1 cellular context compared by ENCODE assay signal in the genomic region with DNA sequence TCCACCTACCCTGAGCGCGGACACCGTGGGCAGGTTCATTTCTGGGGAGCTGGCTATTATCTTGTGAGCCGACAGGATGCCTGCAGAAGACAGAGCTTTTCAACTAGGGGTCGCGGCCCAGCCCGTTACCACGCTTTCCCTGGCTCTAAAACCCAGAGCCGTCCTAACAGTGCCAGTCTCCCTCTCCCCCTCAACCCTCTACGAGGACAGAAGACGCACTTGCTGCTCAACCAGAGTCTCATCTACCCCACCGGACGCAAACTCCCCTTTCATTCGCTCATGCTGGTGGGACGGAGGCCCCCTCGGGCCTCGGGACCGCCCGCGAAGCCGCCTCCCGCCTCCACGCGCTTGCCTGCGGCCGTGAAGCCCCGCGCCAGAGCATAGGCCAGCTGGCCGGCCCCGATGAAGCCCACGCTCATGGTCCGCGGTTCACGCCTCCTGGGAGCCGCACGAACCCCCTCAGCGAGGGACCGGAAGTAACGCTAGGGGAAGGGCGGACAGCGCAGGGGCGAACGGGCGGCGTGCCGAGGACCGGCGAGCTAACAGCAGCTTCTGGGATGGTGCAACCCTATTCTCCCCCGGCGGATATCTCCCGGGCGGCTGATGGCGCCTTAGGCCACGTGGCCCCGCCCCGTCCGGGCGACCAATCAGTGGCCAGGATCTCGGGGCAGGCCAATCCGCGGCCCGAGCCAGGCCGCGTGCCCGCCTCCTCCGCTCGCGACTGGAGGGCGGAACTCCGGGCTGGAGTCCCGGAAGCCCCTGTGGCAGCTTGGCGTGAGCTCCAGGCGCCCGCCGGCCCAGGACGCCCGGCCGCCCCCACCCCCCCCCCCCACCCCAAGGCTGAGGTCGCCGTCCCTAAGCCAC.
TF ChIP-seq lines count a peak whose summit lies in the region.

A gene (minus strand): TSS at position 559 of the 864 bp plus-strand sequence. CDS start 140 bp downstream, at position 419.

TF ChIP-seq in HepG2, 621 proteins besides CTCF, POLR2A, EP300 and RAD21 (continued from another document and continues in another):
- peak; percentile 68 for TF ChIP-seq SALL1 (CRISPR knock-in tag; IDR thresholded peaks at IDR 0.05)
- TF ChIP-seq, protein P1, sequence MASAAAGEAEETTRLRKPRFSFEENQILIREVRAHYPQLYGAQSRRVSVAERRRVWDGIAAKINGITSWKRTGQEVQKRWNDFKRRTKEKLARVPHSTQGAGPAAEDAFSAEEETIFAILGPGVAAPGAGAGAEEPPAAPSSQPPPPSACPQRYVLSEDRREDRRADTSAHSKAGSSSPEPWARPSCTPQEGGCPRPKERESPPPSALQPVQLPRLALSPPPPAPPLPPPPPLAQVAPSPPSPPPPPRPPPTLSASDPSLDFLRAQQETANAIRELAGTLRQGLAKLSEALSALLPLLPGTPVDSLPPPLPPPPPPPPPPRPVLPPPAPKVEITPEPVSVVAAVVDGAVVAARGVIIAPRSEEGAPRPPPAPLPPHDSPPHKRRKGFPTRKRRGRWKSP (CRISPR knock-in tag; IDR thresholded peaks at IDR 0.05), result peak; percentile 51; the same call in 1 of the 2 replicates
- no peak for TF ChIP-seq SETDB1 (CRISPR knock-in tag; IDR thresholded peaks at IDR 0.05; ENCODE audit: borderline replicate concordance)
- TF ChIP-seq KMT2B (CRISPR knock-in tag; IDR thresholded peaks at IDR 0.05), result peak; percentile 59
- TF ChIP-seq ZNF703 (CRISPR knock-in tag; IDR thresholded peaks at IDR 0.05; ENCODE audit: borderline replicate concordance), result no peak
- TF ChIP-seq, protein P2, sequence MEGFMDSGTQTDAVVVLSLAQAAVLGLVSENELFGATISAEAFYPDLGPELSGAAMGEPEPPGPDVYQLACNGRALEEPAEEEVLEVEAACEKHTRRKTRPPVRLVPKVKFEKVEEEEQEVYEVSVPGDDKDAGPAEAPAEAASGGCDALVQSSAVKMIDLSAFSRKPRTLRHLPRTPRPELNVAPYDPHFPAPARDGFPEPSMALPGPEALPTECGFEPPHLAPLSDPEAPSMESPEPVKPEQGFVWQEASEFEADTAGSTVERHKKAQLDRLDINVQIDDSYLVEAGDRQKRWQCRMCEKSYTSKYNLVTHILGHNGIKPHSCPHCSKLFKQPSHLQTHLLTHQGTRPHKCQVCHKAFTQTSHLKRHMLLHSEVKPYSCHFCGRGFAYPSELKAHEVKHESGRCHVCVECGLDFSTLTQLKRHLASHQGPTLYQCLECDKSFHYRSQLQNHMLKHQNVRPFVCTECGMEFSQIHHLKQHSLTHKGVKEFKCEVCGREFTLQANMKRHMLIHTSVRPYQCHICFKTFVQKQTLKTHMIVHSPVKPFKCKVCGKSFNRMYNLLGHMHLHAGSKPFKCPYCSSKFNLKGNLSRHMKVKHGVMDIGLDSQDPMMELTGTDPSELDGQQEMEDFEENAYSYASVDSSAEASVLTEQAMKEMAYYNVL (CRISPR knock-in tag; IDR thresholded peaks at IDR 0.05; ENCODE audit: borderline replicate concordance), result 0 out of 2 replicates have a peak, but pooled peaks have one; percentile 56
- TF ChIP-seq ZNF121 (CRISPR knock-in tag; IDR thresholded peaks at IDR 0.05), result peak; percentile 55; the same call in 1 of the 2 replicates
- TF ChIP-seq, protein P3, sequence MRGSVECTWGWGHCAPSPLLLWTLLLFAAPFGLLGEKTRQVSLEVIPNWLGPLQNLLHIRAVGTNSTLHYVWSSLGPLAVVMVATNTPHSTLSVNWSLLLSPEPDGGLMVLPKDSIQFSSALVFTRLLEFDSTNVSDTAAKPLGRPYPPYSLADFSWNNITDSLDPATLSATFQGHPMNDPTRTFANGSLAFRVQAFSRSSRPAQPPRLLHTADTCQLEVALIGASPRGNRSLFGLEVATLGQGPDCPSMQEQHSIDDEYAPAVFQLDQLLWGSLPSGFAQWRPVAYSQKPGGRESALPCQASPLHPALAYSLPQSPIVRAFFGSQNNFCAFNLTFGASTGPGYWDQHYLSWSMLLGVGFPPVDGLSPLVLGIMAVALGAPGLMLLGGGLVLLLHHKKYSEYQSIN (CRISPR knock-in tag; IDR thresholded peaks at IDR 0.05; ENCODE audit: borderline replicate concordance), result no peak
- 0 out of 2 replicates have a peak, but pooled peaks have one; percentile 24 for TF ChIP-seq TOE1 (CRISPR knock-in tag; IDR thresholded peaks at IDR 0.05)
- TF ChIP-seq FOXO1 (CRISPR knock-in tag; IDR thresholded peaks at IDR 0.05), result no peak
- TF ChIP-seq RBM22 (optimal IDR thresholded peaks at IDR 0.05; ENCODE audit: low read length), result no peak
- TF ChIP-seq TARDBP (CRISPR knock-in tag; IDR thresholded peaks at IDR 0.05), result no peak
- TF ChIP-seq, protein P4, sequence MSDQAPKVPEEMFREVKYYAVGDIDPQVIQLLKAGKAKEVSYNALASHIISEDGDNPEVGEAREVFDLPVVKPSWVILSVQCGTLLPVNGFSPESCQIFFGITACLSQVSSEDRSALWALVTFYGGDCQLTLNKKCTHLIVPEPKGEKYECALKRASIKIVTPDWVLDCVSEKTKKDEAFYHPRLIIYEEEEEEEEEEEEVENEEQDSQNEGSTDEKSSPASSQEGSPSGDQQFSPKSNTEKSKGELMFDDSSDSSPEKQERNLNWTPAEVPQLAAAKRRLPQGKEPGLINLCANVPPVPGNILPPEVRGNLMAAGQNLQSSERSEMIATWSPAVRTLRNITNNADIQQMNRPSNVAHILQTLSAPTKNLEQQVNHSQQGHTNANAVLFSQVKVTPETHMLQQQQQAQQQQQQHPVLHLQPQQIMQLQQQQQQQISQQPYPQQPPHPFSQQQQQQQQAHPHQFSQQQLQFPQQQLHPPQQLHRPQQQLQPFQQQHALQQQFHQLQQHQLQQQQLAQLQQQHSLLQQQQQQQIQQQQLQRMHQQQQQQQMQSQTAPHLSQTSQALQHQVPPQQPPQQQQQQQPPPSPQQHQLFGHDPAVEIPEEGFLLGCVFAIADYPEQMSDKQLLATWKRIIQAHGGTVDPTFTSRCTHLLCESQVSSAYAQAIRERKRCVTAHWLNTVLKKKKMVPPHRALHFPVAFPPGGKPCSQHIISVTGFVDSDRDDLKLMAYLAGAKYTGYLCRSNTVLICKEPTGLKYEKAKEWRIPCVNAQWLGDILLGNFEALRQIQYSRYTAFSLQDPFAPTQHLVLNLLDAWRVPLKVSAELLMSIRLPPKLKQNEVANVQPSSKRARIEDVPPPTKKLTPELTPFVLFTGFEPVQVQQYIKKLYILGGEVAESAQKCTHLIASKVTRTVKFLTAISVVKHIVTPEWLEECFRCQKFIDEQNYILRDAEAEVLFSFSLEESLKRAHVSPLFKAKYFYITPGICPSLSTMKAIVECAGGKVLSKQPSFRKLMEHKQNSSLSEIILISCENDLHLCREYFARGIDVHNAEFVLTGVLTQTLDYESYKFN (CRISPR knock-in tag; conservative IDR thresholded peaks at IDR 0.05), result peak; percentile 41
- TF ChIP-seq, protein P5, sequence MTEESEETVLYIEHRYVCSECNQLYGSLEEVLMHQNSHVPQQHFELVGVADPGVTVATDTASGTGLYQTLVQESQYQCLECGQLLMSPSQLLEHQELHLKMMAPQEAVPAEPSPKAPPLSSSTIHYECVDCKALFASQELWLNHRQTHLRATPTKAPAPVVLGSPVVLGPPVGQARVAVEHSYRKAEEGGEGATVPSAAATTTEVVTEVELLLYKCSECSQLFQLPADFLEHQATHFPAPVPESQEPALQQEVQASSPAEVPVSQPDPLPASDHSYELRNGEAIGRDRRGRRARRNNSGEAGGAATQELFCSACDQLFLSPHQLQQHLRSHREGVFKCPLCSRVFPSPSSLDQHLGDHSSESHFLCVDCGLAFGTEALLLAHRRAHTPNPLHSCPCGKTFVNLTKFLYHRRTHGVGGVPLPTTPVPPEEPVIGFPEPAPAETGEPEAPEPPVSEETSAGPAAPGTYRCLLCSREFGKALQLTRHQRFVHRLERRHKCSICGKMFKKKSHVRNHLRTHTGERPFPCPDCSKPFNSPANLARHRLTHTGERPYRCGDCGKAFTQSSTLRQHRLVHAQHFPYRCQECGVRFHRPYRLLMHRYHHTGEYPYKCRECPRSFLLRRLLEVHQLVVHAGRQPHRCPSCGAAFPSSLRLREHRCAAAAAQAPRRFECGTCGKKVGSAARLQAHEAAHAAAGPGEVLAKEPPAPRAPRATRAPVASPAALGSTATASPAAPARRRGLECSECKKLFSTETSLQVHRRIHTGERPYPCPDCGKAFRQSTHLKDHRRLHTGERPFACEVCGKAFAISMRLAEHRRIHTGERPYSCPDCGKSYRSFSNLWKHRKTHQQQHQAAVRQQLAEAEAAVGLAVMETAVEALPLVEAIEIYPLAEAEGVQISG (CRISPR knock-in tag; IDR thresholded peaks at IDR 0.05), result peak; percentile 67
- TF ChIP-seq, protein P6, sequence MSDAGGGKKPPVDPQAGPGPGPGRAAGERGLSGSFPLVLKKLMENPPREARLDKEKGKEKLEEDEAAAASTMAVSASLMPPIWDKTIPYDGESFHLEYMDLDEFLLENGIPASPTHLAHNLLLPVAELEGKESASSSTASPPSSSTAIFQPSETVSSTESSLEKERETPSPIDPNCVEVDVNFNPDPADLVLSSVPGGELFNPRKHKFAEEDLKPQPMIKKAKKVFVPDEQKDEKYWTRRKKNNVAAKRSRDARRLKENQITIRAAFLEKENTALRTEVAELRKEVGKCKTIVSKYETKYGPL (CRISPR knock-in tag; IDR thresholded peaks at IDR 0.05), result no peak; the same call in 1 of the 2 replicates
- TF ChIP-seq KDM1A (CRISPR knock-in tag; IDR thresholded peaks at IDR 0.05), result no peak
- peak; percentile 52; the same call in 1 of the 2 replicates for TF ChIP-seq KDM5A (IDR thresholded peaks at IDR 0.05; ENCODE audit: borderline replicate concordance, low read length)
- TF ChIP-seq, protein P7, sequence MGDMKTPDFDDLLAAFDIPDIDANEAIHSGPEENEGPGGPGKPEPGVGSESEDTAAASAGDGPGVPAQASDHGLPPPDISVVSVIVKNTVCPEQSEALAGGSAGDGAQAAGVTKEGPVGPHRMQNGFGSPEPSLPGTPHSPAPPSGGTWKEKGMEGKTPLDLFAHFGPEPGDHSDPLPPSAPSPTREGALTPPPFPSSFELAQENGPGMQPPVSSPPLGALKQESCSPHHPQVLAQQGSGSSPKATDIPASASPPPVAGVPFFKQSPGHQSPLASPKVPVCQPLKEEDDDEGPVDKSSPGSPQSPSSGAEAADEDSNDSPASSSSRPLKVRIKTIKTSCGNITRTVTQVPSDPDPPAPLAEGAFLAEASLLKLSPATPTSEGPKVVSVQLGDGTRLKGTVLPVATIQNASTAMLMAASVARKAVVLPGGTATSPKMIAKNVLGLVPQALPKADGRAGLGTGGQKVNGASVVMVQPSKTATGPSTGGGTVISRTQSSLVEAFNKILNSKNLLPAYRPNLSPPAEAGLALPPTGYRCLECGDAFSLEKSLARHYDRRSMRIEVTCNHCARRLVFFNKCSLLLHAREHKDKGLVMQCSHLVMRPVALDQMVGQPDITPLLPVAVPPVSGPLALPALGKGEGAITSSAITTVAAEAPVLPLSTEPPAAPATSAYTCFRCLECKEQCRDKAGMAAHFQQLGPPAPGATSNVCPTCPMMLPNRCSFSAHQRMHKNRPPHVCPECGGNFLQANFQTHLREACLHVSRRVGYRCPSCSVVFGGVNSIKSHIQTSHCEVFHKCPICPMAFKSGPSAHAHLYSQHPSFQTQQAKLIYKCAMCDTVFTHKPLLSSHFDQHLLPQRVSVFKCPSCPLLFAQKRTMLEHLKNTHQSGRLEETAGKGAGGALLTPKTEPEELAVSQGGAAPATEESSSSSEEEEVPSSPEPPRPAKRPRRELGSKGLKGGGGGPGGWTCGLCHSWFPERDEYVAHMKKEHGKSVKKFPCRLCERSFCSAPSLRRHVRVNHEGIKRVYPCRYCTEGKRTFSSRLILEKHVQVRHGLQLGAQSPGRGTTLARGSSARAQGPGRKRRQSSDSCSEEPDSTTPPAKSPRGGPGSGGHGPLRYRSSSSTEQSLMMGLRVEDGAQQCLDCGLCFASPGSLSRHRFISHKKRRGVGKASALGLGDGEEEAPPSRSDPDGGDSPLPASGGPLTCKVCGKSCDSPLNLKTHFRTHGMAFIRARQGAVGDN (CRISPR knock-in tag; IDR thresholded peaks at IDR 0.05), result peak; percentile 98
- TF ChIP-seq ELF1 (CRISPR knock-in tag; IDR thresholded peaks at IDR 0.05), result peak; percentile 73
- TF ChIP-seq ZNF549 (CRISPR knock-in tag; IDR thresholded peaks at IDR 0.05), result 0 out of 2 replicates have a peak, but pooled peaks have one; percentile 25
- TF ChIP-seq, protein P8, sequence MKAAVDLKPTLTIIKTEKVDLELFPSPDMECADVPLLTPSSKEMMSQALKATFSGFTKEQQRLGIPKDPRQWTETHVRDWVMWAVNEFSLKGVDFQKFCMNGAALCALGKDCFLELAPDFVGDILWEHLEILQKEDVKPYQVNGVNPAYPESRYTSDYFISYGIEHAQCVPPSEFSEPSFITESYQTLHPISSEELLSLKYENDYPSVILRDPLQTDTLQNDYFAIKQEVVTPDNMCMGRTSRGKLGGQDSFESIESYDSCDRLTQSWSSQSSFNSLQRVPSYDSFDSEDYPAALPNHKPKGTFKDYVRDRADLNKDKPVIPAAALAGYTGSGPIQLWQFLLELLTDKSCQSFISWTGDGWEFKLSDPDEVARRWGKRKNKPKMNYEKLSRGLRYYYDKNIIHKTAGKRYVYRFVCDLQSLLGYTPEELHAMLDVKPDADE (CRISPR knock-in tag; IDR thresholded peaks at IDR 0.05), result no peak
- TF ChIP-seq SUZ12 (IDR thresholded peaks at IDR 0.05; ENCODE audit: low read depth, low read length), result no peak
- peak; percentile 91 for TF ChIP-seq SP2 (CRISPR knock-in tag; IDR thresholded peaks at IDR 0.05)
- TF ChIP-seq SNAPC2 (CRISPR knock-in tag; IDR thresholded peaks at IDR 0.05), result no peak
- no peak for TF ChIP-seq ZMYM3 (CRISPR knock-in tag; IDR thresholded peaks at IDR 0.05)
- 0 out of 2 replicates have a peak, but pooled peaks have one; percentile 38 for TF ChIP-seq RFX5 (IDR thresholded peaks at IDR 0.05; ENCODE audit: low read depth, low read length)
- peak; percentile 92; the same call in 1 of the 2 replicates for TF ChIP-seq MYC (CRISPR knock-in tag; IDR thresholded peaks at IDR 0.05; ENCODE audit: borderline replicate concordance)
- no peak; the same call in none of the 2 replicates for TF ChIP-seq ZNF430 (CRISPR knock-in tag; IDR thresholded peaks at IDR 0.05)
- TF ChIP-seq BHLHE40 (IDR thresholded peaks at IDR 0.05; ENCODE audit: low read length), result peak; percentile 42; the same call in 1 of the 2 replicates
- peak; percentile 79; the same call in 1 of the 2 replicates for TF ChIP-seq KDM4B (CRISPR knock-in tag; IDR thresholded peaks at IDR 0.05)
- peak; percentile 74; the same call in 1 of the 2 replicates for TF ChIP-seq REL (CRISPR knock-in tag; conservative IDR thresholded peaks at IDR 0.05)
- TF ChIP-seq ZNF775 (CRISPR knock-in tag; IDR thresholded peaks at IDR 0.05; ENCODE audit: borderline replicate concordance), result no peak
- no peak for TF ChIP-seq POLR2AphosphoS2 (IDR thresholded peaks at IDR 0.05; ENCODE audit: low read depth, low read length)
- TF ChIP-seq ZNF562 (CRISPR knock-in tag; IDR thresholded peaks at IDR 0.05; ENCODE audit: borderline replicate concordance), result no peak
- TF ChIP-seq NR2C2 (CRISPR knock-in tag; IDR thresholded peaks at IDR 0.05; ENCODE audit: borderline replicate concordance), result peak; percentile 66
